ENCODE assay signal across 8 cellular contexts in genomic region chr17:28925912-28926365, GRCh38. TPM values are rescaled to one million over a fixed set of nuclear protein-coding genes. Genes with fewer than 3 reads are reported as not detected.
DNase-seq lines count a peak whose midpoint lies in the region; ATAC-seq and TF ChIP-seq lines count a peak whose summit lies in the region.

No MANE protein-coding gene starts in this region.

- H3K4me2 ChIP-seq in MM.1S (ENCODE audit: low read depth, low read length): peak overlapping the region; percentile 44

- H3K27me3 ChIP-seq in MM.1S (replicated peaks; ENCODE audit: insufficient read depth, low read length) (no peaks in the 10 kb centered on the region), thyroid gland (no peaks in the 10 kb centered on the region)

- no peak for TF ChIP-seq CTCF in MM.1S (IDR thresholded peaks at IDR 0.05; ENCODE audit: low read length)
- no peak for TF ChIP-seq CTCF in foreskin fibroblast (IDR thresholded peaks at IDR 0.05; ENCODE audit: low read depth, low read length)
- TF ChIP-seq CTCF in thyroid gland (IDR thresholded peaks at IDR 0.05): no peak

- intact Hi-C loops in thyroid gland (cut with DNase I): no loop called here

- peaks cover 15% of the 10 kb centered on the region for H3F3A ChIP-seq in MM.1S (ENCODE audit: insufficient read depth, low read length)

- H3K4me1 Mint-ChIP-seq in activated CD4-positive, alpha-beta memory T cell treated with anti-CD3 and anti-CD28 coated beads, Interleukin-2, amount 10 ng/mL, durations not matched to agents 7 days and 5 days: peaks cover 48% of the 10 kb centered on the region
- peaks cover 63% of the 10 kb centered on the region for H3K4me1 Mint-ChIP-seq in stimulated activated naive CD8-positive, alpha-beta T cell treated with anti-CD3 and anti-CD28 coated beads, Interleukin-15, Interleukin-2, amounts not matched to agents 100 ng/mL and 50 ng/mL, for 24 hours (ENCODE audit: low read depth)

- peak overlapping the region; percentile 60 for H3K27ac ChIP-seq in MM.1S (ENCODE audit: low read length)
- H3K27ac ChIP-seq in thyroid gland: peak overlapping the region in 1 of 3 donors; percentile 28

- H3K4me1 ChIP-seq in MM.1S (ENCODE audit: low read length) (peaks cover 26% of the 10 kb centered on the region), thyroid gland (peaks cover 11 to 23% of the 10 kb centered on the region in 2 donors)

- H3K9me2 ChIP-seq in MM.1S (replicated peaks; ENCODE audit: insufficient read depth, low read length): no peaks in the 10 kb centered on the region

- H3K4me3 Mint-ChIP-seq in activated CD4-positive, alpha-beta memory T cell treated with anti-CD3 and anti-CD28 coated beads, Interleukin-2, amount 10 ng/mL, durations not matched to agents 7 days and 5 days: peak overlapping the region; percentile 43
- peak overlapping the region; percentile 58 for H3K4me3 Mint-ChIP-seq in stimulated activated naive CD8-positive, alpha-beta T cell treated with anti-CD3 and anti-CD28 coated beads, Interleukin-15, Interleukin-2, amounts not matched to agents 100 ng/mL and 50 ng/mL, for 24 hours

- H3K27ac Mint-ChIP-seq in activated CD4-positive, alpha-beta memory T cell treated with anti-CD3 and anti-CD28 coated beads, Interleukin-2, amount 10 ng/mL, durations not matched to agents 7 days and 5 days: peak overlapping the region; percentile 78
- peak overlapping the region; percentile 82 for H3K27ac Mint-ChIP-seq in stimulated activated naive CD8-positive, alpha-beta T cell treated with anti-CD3 and anti-CD28 coated beads, Interleukin-15, Interleukin-2, amounts not matched to agents 100 ng/mL and 50 ng/mL, for 24 hours

- H3K27me3 Mint-ChIP-seq in activated CD4-positive, alpha-beta memory T cell treated with anti-CD3 and anti-CD28 coated beads, Interleukin-2, amount 10 ng/mL, durations not matched to agents 7 days and 5 days: no peaks in the 10 kb centered on the region
- no peaks in the 10 kb centered on the region for H3K27me3 Mint-ChIP-seq in stimulated activated naive CD8-positive, alpha-beta T cell treated with anti-CD3 and anti-CD28 coated beads, Interleukin-15, Interleukin-2, amounts not matched to agents 100 ng/mL and 50 ng/mL, for 24 hours

- H3K4me3 ChIP-seq in MM.1S (ENCODE audit: low read length) (no peak overlapping the region), foreskin fibroblast (ENCODE audit: low read depth in 1 of 2, low read length in 2 of 2) (no peak overlapping the region), thyroid gland (replicated peaks in 1 of 3) (no peak overlapping the region)

- peaks cover 95% of the 10 kb centered on the region for H3K79me2 ChIP-seq in MM.1S (ENCODE audit: low read length)

- H2AFZ ChIP-seq in MM.1S (ENCODE audit: low read length): no peak overlapping the region

- ATAC-seq in GM19328 (IDR thresholded peaks at IDR 0.05; ENCODE audit: unreplicated experiment): no peak

- POLR2A ChIA-PET in activated CD4-positive, alpha-beta memory T cell treated with anti-CD3 and anti-CD28 coated beads, Interleukin-2, amount 10 ng/mL, durations not matched to agents 7 days and 5 days (lab: Charles Lee): interaction anchor here (0.6 to 4.4 kb wide), 18 partner anchors 9 to 329 kb away, joined by 3 to 59 read pairs (median 4); partner anchors contain the start of genes FAM222B, FLOT2, PHF12 and RPL23A

- peaks cover 10% of the 10 kb centered on the region for H3K9me3 Mint-ChIP-seq in activated CD4-positive, alpha-beta memory T cell treated with anti-CD3 and anti-CD28 coated beads, Interleukin-2, amount 10 ng/mL, durations not matched to agents 7 days and 5 days
- H3K9me3 Mint-ChIP-seq in stimulated activated naive CD8-positive, alpha-beta T cell treated with anti-CD3 and anti-CD28 coated beads, Interleukin-15, Interleukin-2, amounts not matched to agents 100 ng/mL and 50 ng/mL, for 24 hours: peaks cover 14% of the 10 kb centered on the region

- no peak for TF ChIP-seq POLR2A in thyroid gland (IDR thresholded peaks at IDR 0.05)

- CTCF ChIA-PET in activated CD4-positive, alpha-beta memory T cell treated with anti-CD3 and anti-CD28 coated beads, Interleukin-2, amount 10 ng/mL, durations not matched to agents 7 days and 5 days (lab: Charles Lee): interaction anchor here (0.6 to 2.4 kb wide), 12 partner anchors 10 to 279 kb away, joined by 3 to 12 read pairs (median 3); partner anchors contain the start of gene DHRS13

- peak overlapping the region; percentile 10; the same call in 1 of the 2 replicates for H3K9ac ChIP-seq in MM.1S (ENCODE audit: low read length)

- H3K36me3 Mint-ChIP-seq in activated CD4-positive, alpha-beta memory T cell treated with anti-CD3 and anti-CD28 coated beads, Interleukin-2, amount 10 ng/mL, durations not matched to agents 7 days and 5 days (ENCODE audit: low read depth): peaks cover 86% of the 10 kb centered on the region
- H3K36me3 Mint-ChIP-seq in stimulated activated naive CD8-positive, alpha-beta T cell treated with anti-CD3 and anti-CD28 coated beads, Interleukin-15, Interleukin-2, amounts not matched to agents 100 ng/mL and 50 ng/mL, for 24 hours (ENCODE audit: low read depth): peaks cover 81% of the 10 kb centered on the region

- peaks cover 18% of the 10 kb centered on the region for H4K20me1 ChIP-seq in MM.1S (ENCODE audit: insufficient read depth, low read length)

- H3K9me3 ChIP-seq in MM.1S (replicated peaks; ENCODE audit: insufficient read depth, low read length) (no peaks in the 10 kb centered on the region), thyroid gland (no peaks in the 10 kb centered on the region)

- peak; percentile 84 for DNase-seq in EH (ENCODE audit: low read depth)
- peak; percentile 70 for DNase-seq in MM.1S
- DNase-seq in activated CD4-positive, alpha-beta memory T cell treated with anti-CD3 and anti-CD28 coated beads, Interleukin-2, amount 10 ng/mL, durations not matched to agents 7 days and 5 days: peak; percentile 59
- peak; percentile 84 to 88 for DNase-seq in foreskin fibroblast
- DNase-seq in mesenteric fat pad (ENCODE audit: low spot score): no peak
- no peak for DNase-seq in thyroid gland

- 54 to 67% methylated on average over 2 of the region's 2 CpGs for WGBS in thyroid gland, 2 donors

- H3K36me3 ChIP-seq in MM.1S (replicated peaks; ENCODE audit: insufficient read depth, low read length) (peaks cover 10% of the 10 kb centered on the region), thyroid gland (peaks cover 24% of the 10 kb centered on the region in 2 donors)

RNA-seq across cellular contexts. Expression of gene DHRS13, which starts 23.1 kb away (rescaled TPM):
- total RNA-seq in activated CD4-positive, alpha-beta memory T cell treated with anti-CD3 and anti-CD28 coated beads, Interleukin-2, amount 10 ng/mL, durations not matched to agents 7 days and 5 days: 10 to 100 TPM; 25.2 to 25.7 TPM
- total RNA-seq in mesenteric fat pad: 5.5 TPM
- 10 to 100 TPM; 10.6 to 16.2 (median 13.3) TPM for total RNA-seq in thyroid gland

RNA-seq across cellular contexts. Expression of gene PHF12, which starts 25.4 kb away (rescaled TPM):
- total RNA-seq in activated CD4-positive, alpha-beta memory T cell treated with anti-CD3 and anti-CD28 coated beads, Interleukin-2, amount 10 ng/mL, durations not matched to agents 7 days and 5 days: 10 to 100 TPM; 75.6 to 78.8 TPM
- total RNA-seq in mesenteric fat pad: 29.3 TPM
- total RNA-seq in thyroid gland: 10 to 100 TPM; 22.0 to 62.9 (median 60.1) TPM

RNA-seq across cellular contexts. Expression of gene FLOT2, which starts 28.4 kb away (rescaled TPM):
- total RNA-seq in activated CD4-positive, alpha-beta memory T cell treated with anti-CD3 and anti-CD28 coated beads, Interleukin-2, amount 10 ng/mL, durations not matched to agents 7 days and 5 days: 100 to 1,000 TPM; 193 to 200 TPM
- total RNA-seq in mesenteric fat pad (126 TPM), thyroid gland (10 to 100 TPM; 55.0 to 75.0 (median 62.7) TPM)

Comparison
In these comparisons a context has a peak if more than half of its experiments do, and no peak if none do; other contexts are left out.
1. DNase-seq: peak in EH (single experiment), MM.1S (single experiment), activated CD4-positive, alpha-beta memory T cell treated with anti-CD3 and anti-CD28 coated beads, Interleukin-2, amount 10 ng/mL, durations not matched to agents 7 days and 5 days (single experiment) and foreskin fibroblast (2 of 2); none in mesenteric fat pad (single experiment) and thyroid gland (0 of 2).